ENCODE assay signal across 1 cellular context in the genomic region with DNA sequence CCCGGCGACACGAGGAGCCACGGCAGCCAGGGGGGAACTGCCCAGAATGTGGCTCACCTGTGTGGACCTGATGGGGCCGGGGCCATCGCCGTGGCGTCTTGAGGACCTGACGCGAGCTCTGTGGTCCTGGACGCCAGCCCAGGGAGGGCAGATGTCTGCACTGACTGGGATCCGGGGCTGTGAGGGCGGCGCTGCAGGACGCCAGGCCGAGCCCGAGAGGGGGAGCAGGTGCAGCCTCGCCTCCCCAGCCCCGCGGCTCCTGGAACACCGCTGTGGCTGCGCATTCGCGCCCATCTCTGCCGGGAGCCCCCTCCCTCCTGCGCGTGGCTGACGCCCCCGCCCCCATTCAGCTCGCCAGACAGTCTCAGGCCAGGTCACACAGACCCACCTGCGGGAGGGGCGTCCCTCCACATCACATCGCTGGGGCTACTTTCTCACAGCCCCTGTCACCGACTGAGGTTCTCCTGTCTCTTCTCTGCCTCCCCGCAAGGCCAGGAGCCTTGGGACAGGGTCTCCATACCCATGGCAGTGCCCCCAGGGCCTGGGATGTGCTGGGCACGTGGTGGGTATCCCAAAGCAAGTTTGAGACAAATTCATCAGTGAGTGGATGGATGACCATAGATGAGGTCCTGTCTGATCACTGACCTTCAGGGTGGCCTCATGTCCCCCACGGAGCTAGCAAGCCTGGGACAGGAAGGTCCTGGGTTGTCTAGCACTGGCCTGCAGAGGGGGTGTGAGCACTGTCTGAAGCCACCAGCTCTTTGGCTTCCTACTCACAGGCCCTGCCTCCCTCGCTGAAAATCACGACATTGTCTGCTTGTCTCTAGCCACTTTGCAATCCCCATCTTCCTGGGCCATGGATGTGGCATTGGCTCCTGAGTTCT.
TF ChIP-seq lines count a peak whose summit lies in the region.

No MANE protein-coding gene starts in this region.

TF ChIP-seq in H1, 55 proteins besides CTCF, POLR2A, EP300 and RAD21:
- no peak for TF ChIP-seq ATF2 (IDR thresholded peaks at IDR 0.05; ENCODE audit: low read length)
- no peak for TF ChIP-seq RXRA (IDR thresholded peaks at IDR 0.05; ENCODE audit: insufficient read depth, low read depth, low read length)
TF ChIP-seq in H1: peak in this region for 0.
